In genomic region chr3:22734207-22734606, GRCh38 we compare ENCODE assay signal across 1 cellular context.
TF ChIP-seq lines count a peak whose summit lies in the region.

No MANE protein-coding gene starts in this region.

TF ChIP-seq in HEK293, 187 proteins besides CTCF, POLR2A, EP300 and RAD21 (continued from another document and continues in another):
- TF ChIP-seq ZSCAN5A (tag by site-specific recombination; IDR thresholded peaks at IDR 0.05): no peak
- no peak for TF ChIP-seq ZNF768 (tag by site-specific recombination; IDR thresholded peaks at IDR 0.05)
- TF ChIP-seq KLF9 (tag by site-specific recombination; IDR thresholded peaks at IDR 0.05; ENCODE audit: low read depth): no peak
- TF ChIP-seq ZNF146 (tag by site-specific recombination; IDR thresholded peaks at IDR 0.05): no peak
- TF ChIP-seq ZNF248 (tag by site-specific recombination; IDR thresholded peaks at IDR 0.05): no peak
- TF ChIP-seq IKZF3 (tag by site-specific recombination; IDR thresholded peaks at IDR 0.05): peak; percentile 81
- peak; percentile 66; the same call in 1 of the 2 replicates for TF ChIP-seq KLF7 (tag by site-specific recombination; IDR thresholded peaks at IDR 0.05; ENCODE audit: borderline replicate concordance)
- TF ChIP-seq ZNF513 (tag by site-specific recombination; IDR thresholded peaks at IDR 0.05): no peak
- TF ChIP-seq ZNF391 (tag by site-specific recombination; IDR thresholded peaks at IDR 0.05; ENCODE audit: borderline replicate concordance, low read depth): no peak
- TF ChIP-seq HIC1 (tag by site-specific recombination; IDR thresholded peaks at IDR 0.05): peak; percentile 21; the same call in 1 of the 2 replicates
- TF ChIP-seq ZNF530 (tag by site-specific recombination; IDR thresholded peaks at IDR 0.05; ENCODE audit: low read depth): no peak
- TF ChIP-seq ZNF544 (tag by site-specific recombination; IDR thresholded peaks at IDR 0.05): no peak
- TF ChIP-seq ZNF280D (tag by site-specific recombination; IDR thresholded peaks at IDR 0.05): no peak
- TF ChIP-seq ZNF266 (tag by site-specific recombination; IDR thresholded peaks at IDR 0.05; ENCODE audit: low read depth): no peak
- no peak for TF ChIP-seq ZNF664 (tag by site-specific recombination; IDR thresholded peaks at IDR 0.05)
- TF ChIP-seq, protein P1, sequence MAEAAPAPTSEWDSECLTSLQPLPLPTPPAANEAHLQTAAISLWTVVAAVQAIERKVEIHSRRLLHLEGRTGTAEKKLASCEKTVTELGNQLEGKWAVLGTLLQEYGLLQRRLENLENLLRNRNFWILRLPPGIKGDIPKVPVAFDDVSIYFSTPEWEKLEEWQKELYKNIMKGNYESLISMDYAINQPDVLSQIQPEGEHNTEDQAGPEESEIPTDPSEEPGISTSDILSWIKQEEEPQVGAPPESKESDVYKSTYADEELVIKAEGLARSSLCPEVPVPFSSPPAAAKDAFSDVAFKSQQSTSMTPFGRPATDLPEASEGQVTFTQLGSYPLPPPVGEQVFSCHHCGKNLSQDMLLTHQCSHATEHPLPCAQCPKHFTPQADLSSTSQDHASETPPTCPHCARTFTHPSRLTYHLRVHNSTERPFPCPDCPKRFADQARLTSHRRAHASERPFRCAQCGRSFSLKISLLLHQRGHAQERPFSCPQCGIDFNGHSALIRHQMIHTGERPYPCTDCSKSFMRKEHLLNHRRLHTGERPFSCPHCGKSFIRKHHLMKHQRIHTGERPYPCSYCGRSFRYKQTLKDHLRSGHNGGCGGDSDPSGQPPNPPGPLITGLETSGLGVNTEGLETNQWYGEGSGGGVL (tag by site-specific recombination; IDR thresholded peaks at IDR 0.05): peak; percentile 39; the same call in 1 of the 2 replicates
- no peak for TF ChIP-seq PRDM1 (tag by site-specific recombination; IDR thresholded peaks at IDR 0.05)
- TF ChIP-seq ZNF791 (tag by site-specific recombination; IDR thresholded peaks at IDR 0.05): no peak
- no peak for TF ChIP-seq SP3 (tag by site-specific recombination; IDR thresholded peaks at IDR 0.05)
- TF ChIP-seq ZNF629 (tag by site-specific recombination; IDR thresholded peaks at IDR 0.05): peak; percentile 67
- TF ChIP-seq, protein P2, sequence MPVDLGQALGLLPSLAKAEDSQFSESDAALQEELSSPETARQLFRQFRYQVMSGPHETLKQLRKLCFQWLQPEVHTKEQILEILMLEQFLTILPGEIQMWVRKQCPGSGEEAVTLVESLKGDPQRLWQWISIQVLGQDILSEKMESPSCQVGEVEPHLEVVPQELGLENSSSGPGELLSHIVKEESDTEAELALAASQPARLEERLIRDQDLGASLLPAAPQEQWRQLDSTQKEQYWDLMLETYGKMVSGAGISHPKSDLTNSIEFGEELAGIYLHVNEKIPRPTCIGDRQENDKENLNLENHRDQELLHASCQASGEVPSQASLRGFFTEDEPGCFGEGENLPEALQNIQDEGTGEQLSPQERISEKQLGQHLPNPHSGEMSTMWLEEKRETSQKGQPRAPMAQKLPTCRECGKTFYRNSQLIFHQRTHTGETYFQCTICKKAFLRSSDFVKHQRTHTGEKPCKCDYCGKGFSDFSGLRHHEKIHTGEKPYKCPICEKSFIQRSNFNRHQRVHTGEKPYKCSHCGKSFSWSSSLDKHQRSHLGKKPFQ (tag by site-specific recombination; IDR thresholded peaks at IDR 0.05): peak; percentile 56; the same call in 1 of the 2 replicates
- TF ChIP-seq ZNF785 (tag by site-specific recombination; IDR thresholded peaks at IDR 0.05): no peak
- 0 out of 2 replicates have a peak, but pooled peaks have one; percentile 39 for TF ChIP-seq ZNF558 (tag by site-specific recombination; IDR thresholded peaks at IDR 0.05)
- no peak for TF ChIP-seq ZNF548 (tag by site-specific recombination; IDR thresholded peaks at IDR 0.05)
- TF ChIP-seq ZNF654 (tag by site-specific recombination; IDR thresholded peaks at IDR 0.05; ENCODE audit: low read depth): no peak
- TF ChIP-seq, protein P3, sequence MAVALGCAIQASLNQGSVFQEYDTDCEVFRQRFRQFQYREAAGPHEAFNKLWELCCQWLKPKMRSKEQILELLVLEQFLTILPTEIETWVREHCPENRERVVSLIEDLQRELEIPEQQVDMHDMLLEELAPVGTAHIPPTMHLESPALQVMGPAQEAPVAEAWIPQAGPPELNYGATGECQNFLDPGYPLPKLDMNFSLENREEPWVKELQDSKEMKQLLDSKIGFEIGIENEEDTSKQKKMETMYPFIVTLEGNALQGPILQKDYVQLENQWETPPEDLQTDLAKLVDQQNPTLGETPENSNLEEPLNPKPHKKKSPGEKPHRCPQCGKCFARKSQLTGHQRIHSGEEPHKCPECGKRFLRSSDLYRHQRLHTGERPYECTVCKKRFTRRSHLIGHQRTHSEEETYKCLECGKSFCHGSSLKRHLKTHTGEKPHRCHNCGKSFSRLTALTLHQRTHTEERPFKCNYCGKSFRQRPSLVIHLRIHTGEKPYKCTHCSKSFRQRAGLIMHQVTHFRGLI (tag by site-specific recombination; IDR thresholded peaks at IDR 0.05): no peak
- TF ChIP-seq ZNF585B (tag by site-specific recombination; IDR thresholded peaks at IDR 0.05): no peak
- TF ChIP-seq ZNF341 (tag by site-specific recombination; IDR thresholded peaks at IDR 0.05; ENCODE audit: low read depth): no peak
- TF ChIP-seq GFI1B (tag by site-specific recombination; IDR thresholded peaks at IDR 0.05): peak; percentile 32; the same call in 1 of the 2 replicates
- no peak for TF ChIP-seq ZNF660 (tag by site-specific recombination; IDR thresholded peaks at IDR 0.05)
- TF ChIP-seq TCF7L2 (IDR thresholded peaks at IDR 0.05; ENCODE audit: borderline replicate concordance, low read depth, low read length): peak; percentile 92
- TF ChIP-seq ZBTB7A (tag by site-specific recombination; IDR thresholded peaks at IDR 0.05; ENCODE audit: low read depth): no peak
- no peak for TF ChIP-seq ZNF155 (tag by site-specific recombination; IDR thresholded peaks at IDR 0.05)
- TF ChIP-seq ZNF404 (tag by site-specific recombination; IDR thresholded peaks at IDR 0.05): no peak
- TF ChIP-seq ZBTB1 (tag by site-specific recombination; IDR thresholded peaks at IDR 0.05): no peak
- TF ChIP-seq, protein P4, sequence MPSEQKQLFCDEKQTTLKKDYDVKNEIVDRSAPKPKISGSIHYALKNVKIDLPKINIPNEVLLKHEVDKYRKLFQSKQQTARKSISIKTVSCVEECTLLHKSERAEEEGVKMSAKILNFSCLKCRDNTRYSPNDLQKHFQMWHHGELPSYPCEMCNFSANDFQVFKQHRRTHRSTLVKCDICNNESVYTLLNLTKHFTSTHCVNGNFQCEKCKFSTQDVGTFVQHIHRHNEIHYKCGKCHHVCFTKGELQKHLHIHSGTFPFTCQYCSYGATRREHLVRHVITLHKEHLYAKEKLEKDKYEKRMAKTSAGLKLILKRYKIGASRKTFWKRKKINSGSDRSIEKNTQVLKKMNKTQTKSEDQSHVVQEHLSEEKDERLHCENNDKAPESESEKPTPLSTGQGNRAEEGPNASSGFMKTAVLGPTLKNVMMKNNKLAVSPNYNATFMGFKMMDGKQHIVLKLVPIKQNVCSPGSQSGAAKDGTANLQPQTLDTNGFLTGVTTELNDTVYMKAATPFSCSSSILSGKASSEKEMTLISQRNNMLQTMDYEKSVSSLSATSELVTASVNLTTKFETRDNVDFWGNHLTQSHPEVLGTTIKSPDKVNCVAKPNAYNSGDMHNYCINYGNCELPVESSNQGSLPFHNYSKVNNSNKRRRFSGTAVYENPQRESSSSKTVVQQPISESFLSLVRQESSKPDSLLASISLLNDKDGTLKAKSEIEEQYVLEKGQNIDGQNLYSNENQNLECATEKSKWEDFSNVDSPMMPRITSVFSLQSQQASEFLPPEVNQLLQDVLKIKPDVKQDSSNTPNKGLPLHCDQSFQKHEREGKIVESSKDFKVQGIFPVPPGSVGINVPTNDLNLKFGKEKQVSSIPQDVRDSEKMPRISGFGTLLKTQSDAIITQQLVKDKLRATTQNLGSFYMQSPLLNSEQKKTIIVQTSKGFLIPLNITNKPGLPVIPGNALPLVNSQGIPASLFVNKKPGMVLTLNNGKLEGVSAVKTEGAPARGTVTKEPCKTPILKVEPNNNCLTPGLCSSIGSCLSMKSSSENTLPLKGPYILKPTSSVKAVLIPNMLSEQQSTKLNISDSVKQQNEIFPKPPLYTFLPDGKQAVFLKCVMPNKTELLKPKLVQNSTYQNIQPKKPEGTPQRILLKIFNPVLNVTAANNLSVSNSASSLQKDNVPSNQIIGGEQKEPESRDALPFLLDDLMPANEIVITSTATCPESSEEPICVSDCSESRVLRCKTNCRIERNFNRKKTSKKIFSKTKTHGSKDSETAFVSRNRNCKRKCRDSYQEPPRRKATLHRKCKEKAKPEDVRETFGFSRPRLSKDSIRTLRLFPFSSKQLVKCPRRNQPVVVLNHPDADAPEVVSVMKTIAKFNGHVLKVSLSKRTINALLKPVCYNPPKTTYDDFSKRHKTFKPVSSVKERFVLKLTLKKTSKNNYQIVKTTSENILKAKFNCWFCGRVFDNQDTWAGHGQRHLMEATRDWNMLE (tag by site-specific recombination; conservative IDR thresholded peaks at IDR 0.05; ENCODE audit: low read depth): peak; percentile 31; the same call in 1 of the 2 replicates
- TF ChIP-seq ZNF211 (tag by site-specific recombination; IDR thresholded peaks at IDR 0.05; ENCODE audit: low read depth): no peak
- TF ChIP-seq ZNF175 (tag by site-specific recombination; IDR thresholded peaks at IDR 0.05): no peak
- TF ChIP-seq ZNF830 (tag by site-specific recombination; IDR thresholded peaks at IDR 0.05; ENCODE audit: low read depth): no peak
- TF ChIP-seq ZFP41 (tag by site-specific recombination; IDR thresholded peaks at IDR 0.05; ENCODE audit: borderline replicate concordance): no peak
- TF ChIP-seq ZNF366 (tag by site-specific recombination; conservative IDR thresholded peaks at IDR 0.05): no peak; the same call in 1 of the 2 replicates
- TF ChIP-seq FEZF1 (tag by site-specific recombination; IDR thresholded peaks at IDR 0.05): peak; percentile 96
- TF ChIP-seq ZBTB26 (tag by site-specific recombination; optimal IDR thresholded peaks at IDR 0.05): no peak
- no peak for TF ChIP-seq ZNF624 (tag by site-specific recombination; IDR thresholded peaks at IDR 0.05)
- TF ChIP-seq ZNF2 (tag by site-specific recombination; IDR thresholded peaks at IDR 0.05): peak; percentile 29; the same call in 1 of the 2 replicates
